ENCODE assay signal across 30 cellular contexts in the genomic region with DNA sequence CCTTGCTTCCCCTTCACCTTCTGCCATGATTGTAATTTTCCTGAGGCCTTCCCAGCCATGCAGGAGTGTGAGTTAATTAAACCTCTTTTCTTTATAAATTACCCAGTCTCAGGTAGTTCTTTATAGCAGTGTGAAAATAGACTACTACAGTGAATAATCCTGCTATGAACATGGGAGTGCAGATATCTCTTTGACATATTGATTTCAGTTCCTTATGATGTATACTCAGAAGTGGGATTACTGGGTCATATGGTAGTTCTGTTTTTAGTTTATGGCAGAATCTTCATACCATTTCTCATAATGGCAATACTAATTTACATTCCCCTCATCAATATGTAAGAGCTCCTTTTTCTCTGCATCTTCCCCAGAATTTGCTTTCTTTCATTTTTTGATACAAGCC. TPM values are rescaled to one million over a fixed set of nuclear protein-coding genes. Genes with fewer than 3 reads are reported as not detected.
DNase-seq lines count a peak whose midpoint lies in the region; ATAC-seq lines count a peak whose summit lies in the region.
"Had no signal": no experiment of that assay in that cellular context is flagged by ENCODE, and none has a peak within 500 bp of the region (broad histone marks: within the 10 kb centered on the region; RNA-seq: fewer than 3 reads in every experiment).

No MANE protein-coding gene starts in this region.

- no peak overlapping the region for H3K27ac Mint-ChIP-seq in activated CD4-positive, alpha-beta T cell treated with anti-CD3 and anti-CD28 coated beads for 36 hours
- H3K27ac Mint-ChIP-seq in activated CD4-positive, alpha-beta T cell treated with anti-CD3 and anti-CD28 coated beads, Interleukin-2, amount 10 ng/mL, durations not matched to agents 24 days and 14 days, result no peak overlapping the region
- H3K27ac Mint-ChIP-seq in activated T-helper 17 cell treated with anti-CD3 and anti-CD28 coated beads, Interleukin-2, amount 50 U/mL, for 72 hours, result no peak overlapping the region
- H3K27ac Mint-ChIP-seq: B cell; CD14-positive monocyte; CD4-positive, alpha-beta T cell; CD8-positive, alpha-beta memory T cell; CD8-positive, alpha-beta T cell had no signal

- no peak for DNase-seq in activated CD4-positive, alpha-beta T cell treated with anti-CD3 and anti-CD28 coated beads for 36 hours
- DNase-seq in activated CD4-positive, alpha-beta T cell treated with anti-CD3 and anti-CD28 coated beads, Interleukin-2, amount 10 ng/mL, durations not matched to agents 24 days and 14 days, result no peak
- DNase-seq in occipital lobe (lab: John Stamatoyannopoulos, UW), result no peak
- DNase-seq: 8988T; ACHN; AML-193; BE2C; C1 segment of cervical spinal cord; Caco-2; Calu3; CD4-positive, alpha-beta memory T cell; CD4-positive, alpha-beta T cell; CD4-positive, CD25-positive, alpha-beta regulatory T cell; CD8-positive, alpha-beta memory T cell; CD8-positive, alpha-beta T cell; COR-L47; DMS 273 treated with DMSO at 0.1 percent for 48 hours; DMS153; DMS53; DMS79; DMS79 treated with DMSO at 0.1 percent for 48 hours; DND-41; EL had no signal

- POLR2A ChIA-PET in activated CD4-positive, alpha-beta T cell treated with anti-CD3 and anti-CD28 coated beads for 36 hours (lab: Charles Lee), result no interaction called here

- H3K4me3 Mint-ChIP-seq in activated CD4-positive, alpha-beta T cell treated with anti-CD3 and anti-CD28 coated beads for 36 hours, result no peak overlapping the region
- no peak overlapping the region for H3K4me3 Mint-ChIP-seq in activated CD4-positive, alpha-beta T cell treated with anti-CD3 and anti-CD28 coated beads, Interleukin-2, amount 10 ng/mL, durations not matched to agents 24 days and 14 days
- no peak overlapping the region for H3K4me3 Mint-ChIP-seq in activated T-helper 17 cell treated with anti-CD3 and anti-CD28 coated beads, Interleukin-2, amount 50 U/mL, for 72 hours
- H3K4me3 Mint-ChIP-seq: B cell; CD14-positive monocyte; CD4-positive, alpha-beta memory T cell; CD4-positive, alpha-beta T cell; CD4-positive, CD25-positive, alpha-beta regulatory T cell; CD8-positive, alpha-beta memory T cell; CD8-positive, alpha-beta T cell had no signal

- intact Hi-C loops in activated CD4-positive, alpha-beta T cell treated with anti-CD3 and anti-CD28 coated beads for 36 hours (cut with DNase I, micrococcal nuclease), result no loop called here
- intact Hi-C loops in activated CD4-positive, alpha-beta T cell treated with anti-CD3 and anti-CD28 coated beads, Interleukin-2, amount 10 ng/mL, durations not matched to agents 24 days and 14 days (cut with micrococcal nuclease), result no loop called here

- H3K9me3 Mint-ChIP-seq in activated CD4-positive, alpha-beta T cell treated with anti-CD3 and anti-CD28 coated beads for 36 hours (ENCODE audit: low read depth), result no peaks in the 10 kb centered on the region
- no peaks in the 10 kb centered on the region for H3K9me3 Mint-ChIP-seq in activated CD4-positive, alpha-beta T cell treated with anti-CD3 and anti-CD28 coated beads, Interleukin-2, amount 10 ng/mL, durations not matched to agents 24 days and 14 days
- H3K9me3 Mint-ChIP-seq in activated T-helper 17 cell treated with anti-CD3 and anti-CD28 coated beads, Interleukin-2, amount 50 U/mL, for 72 hours, result no peaks in the 10 kb centered on the region
- H3K9me3 Mint-ChIP-seq: CD4-positive, alpha-beta T cell; CD8-positive, alpha-beta T cell had no signal

- H3K4me1 Mint-ChIP-seq in activated CD4-positive, alpha-beta T cell treated with anti-CD3 and anti-CD28 coated beads for 36 hours, result no peaks in the 10 kb centered on the region
- no peaks in the 10 kb centered on the region for H3K4me1 Mint-ChIP-seq in activated CD4-positive, alpha-beta T cell treated with anti-CD3 and anti-CD28 coated beads, Interleukin-2, amount 10 ng/mL, durations not matched to agents 24 days and 14 days
- no peaks in the 10 kb centered on the region for H3K4me1 Mint-ChIP-seq in activated T-helper 17 cell treated with anti-CD3 and anti-CD28 coated beads, Interleukin-2, amount 50 U/mL, for 72 hours
- H3K4me1 Mint-ChIP-seq: B cell; CD14-positive monocyte; CD4-positive, alpha-beta memory T cell; CD4-positive, CD25-positive, alpha-beta regulatory T cell; CD8-positive, alpha-beta memory T cell had no signal

- H3K36me3 Mint-ChIP-seq in activated CD4-positive, alpha-beta T cell treated with anti-CD3 and anti-CD28 coated beads for 36 hours (ENCODE audit: low read depth), result no peaks in the 10 kb centered on the region
- no peaks in the 10 kb centered on the region for H3K36me3 Mint-ChIP-seq in activated CD4-positive, alpha-beta T cell treated with anti-CD3 and anti-CD28 coated beads, Interleukin-2, amount 10 ng/mL, durations not matched to agents 24 days and 14 days (ENCODE audit: low read depth)
- H3K36me3 Mint-ChIP-seq in activated T-helper 17 cell treated with anti-CD3 and anti-CD28 coated beads, Interleukin-2, amount 50 U/mL, for 72 hours (ENCODE audit: low read depth), result no peaks in the 10 kb centered on the region
- H3K36me3 Mint-ChIP-seq: CD14-positive monocyte; CD4-positive, alpha-beta memory T cell; CD4-positive, CD25-positive, alpha-beta regulatory T cell; CD8-positive, alpha-beta memory T cell; CD8-positive, alpha-beta T cell had no signal

- peak; percentile 44 for ATAC-seq in activated CD4-positive, alpha-beta T cell treated with anti-CD3 and anti-CD28 coated beads for 36 hours
- ATAC-seq in activated T-helper 17 cell treated with anti-CD3 and anti-CD28 coated beads, Interleukin-2, amount 50 U/mL, for 72 hours (replicated peaks), result peak; percentile 44
- ATAC-seq: A549; CD8-positive, alpha-beta T cell had no signal

- CTCF ChIA-PET in activated CD4-positive, alpha-beta T cell treated with anti-CD3 and anti-CD28 coated beads for 36 hours (lab: Charles Lee), result no interaction called here

- no peaks in the 10 kb centered on the region for H3K27me3 Mint-ChIP-seq in activated CD4-positive, alpha-beta T cell treated with anti-CD3 and anti-CD28 coated beads for 36 hours
- H3K27me3 Mint-ChIP-seq in activated CD4-positive, alpha-beta T cell treated with anti-CD3 and anti-CD28 coated beads, Interleukin-2, amount 10 ng/mL, durations not matched to agents 24 days and 14 days, result no peaks in the 10 kb centered on the region
- H3K27me3 Mint-ChIP-seq in activated T-helper 17 cell treated with anti-CD3 and anti-CD28 coated beads, Interleukin-2, amount 50 U/mL, for 72 hours, result no peaks in the 10 kb centered on the region
- H3K27me3 Mint-ChIP-seq: B cell; CD4-positive, alpha-beta memory T cell; CD4-positive, alpha-beta T cell; CD4-positive, CD25-positive, alpha-beta regulatory T cell; CD8-positive, alpha-beta memory T cell had no signal

RNA-seq across cellular contexts. Expression of a gene that starts 26.0 kb away (rescaled TPM):
- total RNA-seq in activated CD4-positive, alpha-beta T cell treated with anti-CD3 and anti-CD28 coated beads for 36 hours, result not detected
- total RNA-seq in activated CD4-positive, alpha-beta T cell treated with anti-CD3 and anti-CD28 coated beads, Interleukin-2, amount 10 ng/mL, durations not matched to agents 24 days and 14 days, result not detected in 2 replicates
- not detected for total RNA-seq in activated T-helper 17 cell treated with anti-CD3 and anti-CD28 coated beads, Interleukin-2, amount 50 U/mL, for 72 hours
- 6.7 TPM for total RNA-seq in occipital lobe
- total RNA-seq: A172; A673; B cell; Caco-2; CD8-positive, alpha-beta memory T cell; Daoy had no signal

RNA-seq across cellular contexts. Expression of a gene that starts 26.2 kb away (rescaled TPM):
- under 1 TPM; 0.56 to 0.87 TPM for total RNA-seq in activated CD4-positive, alpha-beta T cell treated with anti-CD3 and anti-CD28 coated beads for 36 hours
- not detected in 2 replicates for total RNA-seq in activated CD4-positive, alpha-beta T cell treated with anti-CD3 and anti-CD28 coated beads, Interleukin-2, amount 10 ng/mL, durations not matched to agents 24 days and 14 days
- total RNA-seq in activated T-helper 17 cell treated with anti-CD3 and anti-CD28 coated beads, Interleukin-2, amount 50 U/mL, for 72 hours, result under 1 TPM; 0.84 to 0.87 TPM
- total RNA-seq in occipital lobe, result 5.9 TPM
- total RNA-seq: Daoy had no signal
